ENCODE assay signal across 22 cellular contexts in the genomic region with DNA sequence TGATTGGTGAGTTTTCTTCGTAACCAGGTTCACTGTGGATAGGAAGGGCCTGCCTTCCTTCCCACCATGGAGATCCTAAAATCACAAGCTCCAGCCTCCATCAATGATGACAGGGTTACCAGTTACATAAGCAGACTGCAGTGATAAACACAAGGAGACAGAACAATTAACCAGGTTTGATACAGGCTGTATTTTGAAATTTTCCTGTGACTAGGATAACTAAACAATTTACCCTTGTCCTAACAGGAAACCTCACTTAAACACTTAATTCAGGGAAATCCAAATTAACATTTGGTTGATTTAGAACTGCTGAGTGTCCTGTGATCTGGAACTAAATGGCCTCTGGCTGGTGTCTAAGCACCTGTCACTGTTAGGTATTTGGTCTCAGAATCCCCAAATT. TPM values are rescaled to one million over a fixed set of nuclear protein-coding genes. Genes with fewer than 3 reads are reported as not detected.
A peak's percentile ranks its signal among the peaks of the same experiment; 100 is the strongest.
DNase-seq lines count a peak whose midpoint lies in the region; ATAC-seq and TF ChIP-seq lines count a peak whose summit lies in the region.
"Had no signal": no experiment of that assay in that cellular context is flagged by ENCODE, and none has a peak within 500 bp of the region (broad histone marks: within the 10 kb centered on the region; RNA-seq: fewer than 3 reads in every experiment).

No MANE protein-coding gene starts in this region.

- no peak for ATAC-seq in CD4-positive, CD25-positive, alpha-beta regulatory T cell (ENCODE audit: low read depth in 2 of 2)
- ATAC-seq in GM19328 (IDR thresholded peaks at IDR 0.05; ENCODE audit: unreplicated experiment): no peak
- ATAC-seq: GM23338 had no signal

- H2AFZ ChIP-seq in OCI-LY7 (ENCODE audit: low read length): peak overlapping the region; percentile 55; the same call in 1 of the 2 replicates
- H2AFZ ChIP-seq: GM23338, PC-9 had no signal

- no peak overlapping the region for H3K27ac ChIP-seq in CD4-positive, CD25-positive, alpha-beta regulatory T cell (ENCODE audit: insufficient read depth, low read length, poor library complexity, severe bottlenecking)
- no peak overlapping the region for H3K27ac ChIP-seq in OCI-LY7 (ENCODE audit: low read depth, low read length, poor library complexity, severe bottlenecking)
- no peak overlapping the region for H3K27ac ChIP-seq in effector memory CD4-positive, alpha-beta T cell (ENCODE audit: insufficient read depth, low read length, poor library complexity, severe bottlenecking)
- H3K27ac ChIP-seq: 22Rv1, BLaER1, PC-9 had no signal

- BruUV-seq in OCI-LY7 (replicated peaks; lab: Mats Ljungman, UMichigan): no TSS peak

- H3K27ac Mint-ChIP-seq in CD4-positive, CD25-positive, alpha-beta regulatory T cell: peak overlapping the region in 2 of 3 donors; percentile 33 to 40
- H3K27ac Mint-ChIP-seq: GM23338 had no signal

- peaks cover 26% of the 10 kb centered on the region for H3K4me1 ChIP-seq in CD4-positive, CD25-positive, alpha-beta regulatory T cell (ENCODE audit: control insufficient read depth, insufficient read depth, low read length, poor library complexity, severe bottlenecking)
- peaks cover 35% of the 10 kb centered on the region for H3K4me1 ChIP-seq in OCI-LY7 (ENCODE audit: insufficient read depth, low read length, poor library complexity, severe bottlenecking)
- peaks cover 15% of the 10 kb centered on the region for H3K4me1 ChIP-seq in effector memory CD4-positive, alpha-beta T cell (ENCODE audit: control insufficient read depth, insufficient read depth, low read length, poor library complexity, severe bottlenecking)

- intact Hi-C loops in OCI-LY7 (cut with micrococcal nuclease; ENCODE audit: unreplicated experiment): loop anchor here (5.0 kb wide), 1 partner anchor 212 kb away; the partner anchor contains the start of gene CISD2

- no peaks in the 10 kb centered on the region; the same call in 1 of the 2 replicates for H4K20me1 ChIP-seq in OCI-LY7 (ENCODE audit: insufficient read depth, low read length)
- H4K20me1 ChIP-seq: BLaER1 had no signal

- peaks cover 2% of the 10 kb centered on the region for H3K36me3 ChIP-seq in CD4-positive, CD25-positive, alpha-beta regulatory T cell (ENCODE audit: control insufficient read depth, insufficient read depth, low read length)
- H3K36me3 ChIP-seq in OCI-LY7 (ENCODE audit: insufficient read depth, low read length): no peaks in the 10 kb centered on the region
- H3K36me3 ChIP-seq in effector memory CD4-positive, alpha-beta T cell (ENCODE audit: control insufficient read depth, insufficient read depth, low read length): no peaks in the 10 kb centered on the region
- H3K36me3 ChIP-seq: HAP-1, MG63 had no signal

- H3K9me3 Mint-ChIP-seq in CD4-positive, CD25-positive, alpha-beta regulatory T cell: no peaks in the 10 kb centered on the region
- H3K9me3 Mint-ChIP-seq: GM23338 had no signal

- no peaks in the 10 kb centered on the region for H3K9me2 ChIP-seq in OCI-LY7 (ENCODE audit: insufficient read depth, low read length)

- peak overlapping the region; percentile 34; the same call in 1 of the 2 replicates for H3K4me2 ChIP-seq in OCI-LY7 (ENCODE audit: low read length)
- H3K4me2 ChIP-seq: BLaER1, GM23338, PC-9 had no signal

- no peaks in the 10 kb centered on the region for H3K27me3 Mint-ChIP-seq in CD4-positive, CD25-positive, alpha-beta regulatory T cell

- H3K4me3 Mint-ChIP-seq in CD4-positive, CD25-positive, alpha-beta regulatory T cell: no peak overlapping the region
- H3K4me3 Mint-ChIP-seq: GM23338 had no signal

- TF ChIP-seq CTCF in OCI-LY7 (conservative IDR thresholded peaks at IDR 0.05; ENCODE audit: low read length): no peak

- H3K79me2 ChIP-seq in OCI-LY7 (ENCODE audit: insufficient read depth, low read depth, low read length): peaks cover 14% of the 10 kb centered on the region; the same call in 1 of the 2 replicates

- CTCF ChIA-PET in OCI-LY7 (lab: Charles Lee; ENCODE audit: unreplicated experiment): interaction anchor here (1.4 kb wide), 1 partner anchor 15 kb away, joined by 3 read pairs; no protein-coding TSS in a partner anchor

- H3K9me3 ChIP-seq in CD4-positive, CD25-positive, alpha-beta regulatory T cell (ENCODE audit: control insufficient read depth in 2 of 2, low read length in 2 of 2): no peaks in the 10 kb centered on the region
- H3K9me3 ChIP-seq in OCI-LY7 (ENCODE audit: low read length): no peaks in the 10 kb centered on the region
- no peaks in the 10 kb centered on the region for H3K9me3 ChIP-seq in effector memory CD4-positive, alpha-beta T cell (ENCODE audit: control insufficient read depth, low read length)
- H3K9me3 ChIP-seq: BLaER1, HAP-1, MG63 had no signal

- H3K36me3 Mint-ChIP-seq in CD4-positive, CD25-positive, alpha-beta regulatory T cell: peaks cover 7% of the 10 kb centered on the region

- no peaks in the 10 kb centered on the region for H3K27me3 ChIP-seq in CD4-positive, CD25-positive, alpha-beta regulatory T cell (ENCODE audit: control insufficient read depth, insufficient read depth, low read length)
- no peaks in the 10 kb centered on the region for H3K27me3 ChIP-seq in effector memory CD4-positive, alpha-beta T cell (replicated peaks; ENCODE audit: control insufficient read depth, insufficient read depth, low read length, poor library complexity, severe bottlenecking)
- H3K27me3 ChIP-seq: BLaER1, MG63 had no signal

- DNase-seq in NCI-H82 (lab: John Stamatoyannopoulos, UW) (peak; percentile 37), NCI-H82 treated with DMSO at 0.1 percent for 48 hours (lab: John Stamatoyannopoulos, UW; ENCODE audit: unreplicated experiment) (no peak), OCI-LY7 (ENCODE audit: low spot score) (no peak), cerebellum (ENCODE audit: low spot score) (peak; percentile 48), NCI-H526 (lab: John Stamatoyannopoulos, UW) (no peak)
- no peak for DNase-seq in CD4-positive, CD25-positive, alpha-beta regulatory T cell
- no peak for DNase-seq in effector memory CD4-positive, alpha-beta T cell
- DNase-seq: ACHN, EL, MG63, NCI-H1417 treated with DMSO at 0.1 percent for 48 hours, NCI-H187, NCI-H510A, NCI-H774, PC-9, RPMI8226, SHP77 had no signal

- no peak overlapping the region for H3K4me3 ChIP-seq in CD4-positive, CD25-positive, alpha-beta regulatory T cell (ENCODE audit: low read depth, low read length)
- no peak overlapping the region for H3K4me3 ChIP-seq in OCI-LY7 (ENCODE audit: low read depth, low read length, poor library complexity, severe bottlenecking)
- no peak overlapping the region for H3K4me3 ChIP-seq in effector memory CD4-positive, alpha-beta T cell (ENCODE audit: insufficient read depth, low read depth, low read length, poor library complexity, severe bottlenecking)
- H3K4me3 ChIP-seq: BLaER1, GM23338, HAP-1, MG63, PC-9 had no signal

- peaks cover 14 to 33% (median 25%) of the 10 kb centered on the region in 4 donors for H3K4me1 Mint-ChIP-seq in CD4-positive, CD25-positive, alpha-beta regulatory T cell

- POLR2A ChIA-PET in OCI-LY7 (lab: Charles Lee): interaction anchor here (0.7 to 5.9 kb wide), 8 partner anchors 8 to 771 kb away, joined by 3 to 49 read pairs (median 4); partner anchors contain the start of gene CISD2

RNA-seq across cellular contexts. Expression of gene SLC9B2, which starts 3.1 kb away (rescaled TPM):
- total RNA-seq in CD4-positive, CD25-positive, alpha-beta regulatory T cell: 24.1 TPM
- polyA plus RNA-seq in CD4-positive, CD25-positive, alpha-beta regulatory T cell: 10 to 100 TPM in 3 of 4 donors, 1 to 10 TPM in 1; 9.7 to 17.7 (median 13.1) TPM
- total RNA-seq in OCI-LY7 (2014; rRNA removed; shearing (Covaris generic)): 23.5 and 26.5 TPM in 2 replicates
- total RNA-seq in OCI-LY7 (2022) (36.5 and 38.5 TPM in 2 replicates), cerebellum (59.5 TPM)

RNA-seq across cellular contexts. Expression of gene BDH2, which starts 20.0 kb away (rescaled TPM):
- 14.7 TPM for total RNA-seq in CD4-positive, CD25-positive, alpha-beta regulatory T cell
- polyA plus RNA-seq in CD4-positive, CD25-positive, alpha-beta regulatory T cell: 10 to 100 TPM; 34.9 to 44.6 (median 39.4) TPM
- total RNA-seq in OCI-LY7 (2014; rRNA removed; shearing (Covaris generic)): 28.2 and 35.2 TPM in 2 replicates
- total RNA-seq in OCI-LY7 (2022) (25.2 and 26.3 TPM in 2 replicates), cerebellum (22.7 TPM)

Comparison
In these comparisons a context has a peak if more than half of its experiments do, and no peak if none do; other contexts are left out.
1. DNase-seq: peak in NCI-H82 (single experiment) and cerebellum (single experiment); none in NCI-H82 treated with DMSO at 0.1 percent for 48 hours (single experiment), CD4-positive, CD25-positive, alpha-beta regulatory T cell (0 of 3), OCI-LY7 (single experiment), effector memory CD4-positive, alpha-beta T cell (0 of 3) and NCI-H526 (0 of 2).